In genomic region chr5:78547731-78548189, GRCh38 we compare ENCODE assay signal across 10 cellular contexts.
DNase-seq lines count a peak whose midpoint lies in the region; ATAC-seq and TF ChIP-seq lines count a peak whose summit lies in the region.
"Had no signal": no experiment of that assay in that cellular context is flagged by ENCODE, and none has a peak within 500 bp of the region (broad histone marks: within the 10 kb centered on the region; RNA-seq: fewer than 3 reads in every experiment).

No MANE protein-coding gene starts in this region.

- no peak for TF ChIP-seq EP300 in ovary (IDR thresholded peaks at IDR 0.05)

- POLR2A ChIA-PET in activated CD4-positive, alpha-beta T cell treated with anti-CD3 and anti-CD28 coated beads, Interleukin-2, amount 10 ng/mL, durations not matched to agents 7 days and 5 days (lab: Charles Lee), result no interaction called here

- H3K27me3 ChIP-seq in ovary, result no peaks in the 10 kb centered on the region

- WGBS in ovary, 3 donors, result 16 to 28% (median 22%) methylated on average over 14 of the region's 14 CpGs

- no peaks in the 10 kb centered on the region for H3K9me3 Mint-ChIP-seq in activated CD4-positive, alpha-beta T cell treated with anti-CD3 and anti-CD28 coated beads, Interleukin-2, amount 10 ng/mL, durations not matched to agents 7 days and 5 days

- H3K4me3 ChIP-seq in ovary, result no peak overlapping the region

- H3K27ac ChIP-seq in ovary, result peak overlapping the region; percentile 63 to 82
- H3K27ac ChIP-seq: epithelial cell of prostate had no signal

- H3K4me3 Mint-ChIP-seq in activated CD4-positive, alpha-beta T cell treated with anti-CD3 and anti-CD28 coated beads, Interleukin-2, amount 10 ng/mL, durations not matched to agents 7 days and 5 days, result no peak overlapping the region

- DNase-seq in AG09319 (ENCODE audit: extremely low read depth, low read depth) (peak; percentile 65), NCI-H69 (lab: John Stamatoyannopoulos, UW) (peak; percentile 17), fibroblast of peridontal ligament (ENCODE audit: extremely low read depth) (peak; percentile 98), ovary (peak; percentile 80 to 94 (median 89)), T-helper 2 cell (no peak), DMS153 (lab: John Stamatoyannopoulos, UW) (no peak)
- no peak for DNase-seq in activated CD4-positive, alpha-beta T cell treated with anti-CD3 and anti-CD28 coated beads, Interleukin-2, amount 10 ng/mL, durations not matched to agents 7 days and 5 days
- DNase-seq: posterior cingulate gyrus had no signal

- CTCF ChIA-PET in activated CD4-positive, alpha-beta T cell treated with anti-CD3 and anti-CD28 coated beads, Interleukin-2, amount 10 ng/mL, durations not matched to agents 7 days and 5 days (lab: Charles Lee), result no interaction called here

- no peaks in the 10 kb centered on the region for H3K9me3 ChIP-seq in ovary

- peaks cover 2% of the 10 kb centered on the region for H3K4me1 Mint-ChIP-seq in activated CD4-positive, alpha-beta T cell treated with anti-CD3 and anti-CD28 coated beads, Interleukin-2, amount 10 ng/mL, durations not matched to agents 7 days and 5 days

- H3K27ac Mint-ChIP-seq in activated CD4-positive, alpha-beta T cell treated with anti-CD3 and anti-CD28 coated beads, Interleukin-2, amount 10 ng/mL, durations not matched to agents 7 days and 5 days, result no peak overlapping the region

- no peaks in the 10 kb centered on the region for H3K27me3 Mint-ChIP-seq in activated CD4-positive, alpha-beta T cell treated with anti-CD3 and anti-CD28 coated beads, Interleukin-2, amount 10 ng/mL, durations not matched to agents 7 days and 5 days

- intact Hi-C loops in ovary (cut with DNase I), result loop anchor here in 1 of 4 donors (10.0 kb wide), 1 partner anchor 47 kb away; no protein-coding TSS in a partner anchor

- no peak for TF ChIP-seq POLR2A in ovary (IDR thresholded peaks at IDR 0.05)

- ATAC-seq in GM18867 (IDR thresholded peaks at IDR 0.05; ENCODE audit: unreplicated experiment), result no peak

- TF ChIP-seq CTCF in AG09319 (IDR thresholded peaks at IDR 0.05; ENCODE audit: low read depth, low read length), result no peak
- TF ChIP-seq CTCF in ovary (IDR thresholded peaks at IDR 0.05), result no peak

- H3K36me3 ChIP-seq in ovary, result no peaks in the 10 kb centered on the region

- no peaks in the 10 kb centered on the region for H3K36me3 Mint-ChIP-seq in activated CD4-positive, alpha-beta T cell treated with anti-CD3 and anti-CD28 coated beads, Interleukin-2, amount 10 ng/mL, durations not matched to agents 7 days and 5 days (ENCODE audit: low read depth)

- H3K4me1 ChIP-seq in ovary (ENCODE audit: insufficient read depth), result peaks cover 21% of the 10 kb centered on the region

Comparison
In these comparisons a context has a peak if more than half of its experiments do, and no peak if none do; other contexts are left out.
1. DNase-seq: peak in AG09319 (single experiment), NCI-H69 (single experiment), fibroblast of peridontal ligament (single experiment) and ovary (5 of 5); none in activated CD4-positive, alpha-beta T cell treated with anti-CD3 and anti-CD28 coated beads, Interleukin-2, amount 10 ng/mL, durations not matched to agents 7 days and 5 days (single experiment), T-helper 2 cell (0 of 5) and DMS153 (single experiment).